In genomic region chr1:17067465-17068245, GRCh38 we compare ENCODE assay signal across 14 cellular contexts. TPM values are rescaled to one million over a fixed set of nuclear protein-coding genes. Genes with fewer than 3 reads are reported as not detected.
"Had no signal": no experiment of that assay in that cellular context is flagged by ENCODE, and none has a peak within 500 bp of the region (broad histone marks: within the 10 kb centered on the region; RNA-seq: fewer than 3 reads in every experiment).

No MANE protein-coding gene starts in this region.

- H3K27me3 ChIP-seq: body of pancreas, heart right ventricle, sigmoid colon, tibial artery had no signal

- H3K4me1 ChIP-seq: body of pancreas, gastroesophageal sphincter, tibial artery had no signal

- H3K9me3 ChIP-seq: body of pancreas had no signal

- H3K9me3 Mint-ChIP-seq: activated CD4-positive, alpha-beta T cell treated with anti-CD3 and anti-CD28 coated beads, Interleukin-2, amount 10 ng/mL, durations not matched to agents 24 days and 14 days; activated CD8-positive, alpha-beta T cell treated with anti-CD3 and anti-CD28 coated beads for 36 hours; activated T-cell treated with anti-CD3 and anti-CD28 coated beads, Interleukin-2, amount 50 U/mL, for 24 hours; activated T-helper 2 cell treated with anti-CD3 and anti-CD28 coated beads, Interferon-gamma antibody, Interleukin-2, Interleukin-4, amounts not matched to agents 10 μg/mL and 5 μg/mL and 100 μg/mL, durations not matched to agents 14 hours and 24 hours and 36 hours had no signal

- H3K36me3 ChIP-seq: gastroesophageal sphincter, heart right ventricle, sigmoid colon had no signal

- ATAC-seq: activated CD8-positive, alpha-beta T cell treated with anti-CD3 and anti-CD28 coated beads for 36 hours; body of pancreas; gastroesophageal sphincter; heart right ventricle had no signal

- H3K4me3 Mint-ChIP-seq: activated CD4-positive, alpha-beta T cell treated with anti-CD3 and anti-CD28 coated beads, Interleukin-2, amount 10 ng/mL, durations not matched to agents 24 days and 14 days; activated CD8-positive, alpha-beta T cell treated with anti-CD3 and anti-CD28 coated beads for 36 hours; activated naive CD8-positive, alpha-beta T cell treated with anti-CD3 and anti-CD28 coated beads, Interleukin-2, amount 10 ng/mL, durations not matched to agents 7 days and 5 days; activated T-cell treated with anti-CD3 and anti-CD28 coated beads, Interleukin-2, amount 50 U/mL, for 24 hours; nephron progenitor cell had no signal

- H3K36me3 Mint-ChIP-seq: activated naive CD8-positive, alpha-beta T cell treated with anti-CD3 and anti-CD28 coated beads, Interleukin-2, amount 10 ng/mL, durations not matched to agents 7 days and 5 days had no signal

- DNase-seq: activated CD4-positive, alpha-beta T cell treated with anti-CD3 and anti-CD28 coated beads, Interleukin-2, amount 10 ng/mL, durations not matched to agents 24 days and 14 days; activated CD8-positive, alpha-beta T cell treated with anti-CD3 and anti-CD28 coated beads for 36 hours; activated naive CD4-positive, alpha-beta T cell treated with Interleukin-2 at 50 U/mL for 16 hours; activated naive CD8-positive, alpha-beta T cell treated with anti-CD3 and anti-CD28 coated beads, Interleukin-2, amount 10 ng/mL, durations not matched to agents 7 days and 5 days; activated T-cell treated with anti-CD3 and anti-CD28 coated beads, Interleukin-2, amount 50 U/mL, for 24 hours; body of pancreas; heart right ventricle; nephron progenitor cell; sigmoid colon; stimulated activated naive CD4-positive, alpha-beta T cell; tibial artery had no signal

- H3K4me3 ChIP-seq: body of pancreas, gastroesophageal sphincter, heart right ventricle, sigmoid colon, tibial artery had no signal

- H3K27ac ChIP-seq: gastroesophageal sphincter, sigmoid colon, tibial artery had no signal

- H3K27me3 Mint-ChIP-seq: activated CD4-positive, alpha-beta T cell treated with anti-CD3 and anti-CD28 coated beads, Interleukin-2, amount 10 ng/mL, durations not matched to agents 24 days and 14 days; activated CD8-positive, alpha-beta T cell treated with anti-CD3 and anti-CD28 coated beads for 36 hours had no signal

- H3K27ac Mint-ChIP-seq: activated CD4-positive, alpha-beta T cell treated with anti-CD3 and anti-CD28 coated beads, Interleukin-2, amount 10 ng/mL, durations not matched to agents 24 days and 14 days; activated CD8-positive, alpha-beta T cell treated with anti-CD3 and anti-CD28 coated beads for 36 hours; activated naive CD8-positive, alpha-beta T cell treated with anti-CD3 and anti-CD28 coated beads, Interleukin-2, amount 10 ng/mL, durations not matched to agents 7 days and 5 days; activated T-cell treated with anti-CD3 and anti-CD28 coated beads, Interleukin-2, amount 50 U/mL, for 24 hours; activated T-helper 2 cell treated with anti-CD3 and anti-CD28 coated beads, Interferon-gamma antibody, Interleukin-2, Interleukin-4, amounts not matched to agents 10 μg/mL and 5 μg/mL and 100 μg/mL, durations not matched to agents 14 hours and 24 hours and 36 hours; nephron progenitor cell had no signal

RNA-seq across cellular contexts. Expression of gene PADI2, which starts 51.6 kb away (rescaled TPM):
- total RNA-seq: activated CD8-positive, alpha-beta T cell treated with anti-CD3 and anti-CD28 coated beads for 36 hours; T-helper 1 cell treated with Interleukin-12 subunit alpha and Interleukin-12 subunit beta and Interleukin-4 antibody, amounts not matched to agents 30 ng/mL and 1 ng/mL, for 36 hours had no signal
